In the genomic region with DNA sequence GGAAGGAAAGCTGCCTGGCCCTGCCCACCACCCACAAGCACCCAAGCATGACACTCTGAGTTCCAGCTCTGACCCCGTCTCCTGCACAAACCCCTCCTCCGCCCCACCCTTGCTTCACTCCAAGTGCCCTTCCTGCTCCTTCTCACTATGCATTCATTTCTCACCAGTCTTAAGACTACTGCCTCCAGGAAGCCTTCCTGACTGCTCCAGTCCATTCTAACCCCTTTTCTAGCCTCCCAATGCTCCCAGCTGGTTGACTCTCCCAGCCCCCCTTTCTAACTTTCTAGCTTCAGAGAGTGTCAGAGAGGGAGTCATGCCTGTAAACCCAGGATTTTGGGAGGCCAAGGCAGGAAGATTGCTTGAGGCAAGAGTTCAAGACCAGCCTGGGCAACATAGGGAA, we compare ENCODE assay signal across 28 cellular contexts.
"Had no signal": no experiment of that assay in that cellular context is flagged by ENCODE, and none has a peak within 500 bp of the region (broad histone marks: within the 10 kb centered on the region; RNA-seq: fewer than 3 reads in every experiment).

No MANE protein-coding gene starts in this region.

- H3K4me3 ChIP-seq: ovary, psoas muscle, right lobe of liver, sigmoid colon, stomach, thoracic aorta, thyroid gland, tibial nerve, upper lobe of left lung, vagina had no signal

- H3K79me2 ChIP-seq: parathyroid adenoma had no signal

- H3K36me3 ChIP-seq: ovary, right lobe of liver, sigmoid colon, stomach, thoracic aorta, thyroid gland, tibial nerve, upper lobe of left lung, vagina had no signal

- H3K9me3 Mint-ChIP-seq: naive B cell; naive thymus-derived CD8-positive, alpha-beta T cell; natural killer cell treated with Interleukin-12 subunit alpha and Interleukin-12 subunit beta and Interleukin-15 and Interleukin-18, amount 100 ng/mL, for 72 hours; nephron progenitor cell; neural crest cell; stimulated activated naive B cell treated with anti-CD40 and anti-IgM and Interleukin-4, amounts not matched to agents 10 μg/mL and 1 μg/mL and 100 μg/mL, for 72 hours; stimulated activated naive CD8-positive, alpha-beta T cell treated with anti-CD3 and anti-CD28 coated beads, Interleukin-15, Interleukin-2, amounts not matched to agents 100 ng/mL and 50 ng/mL, for 24 hours had no signal

- H3K4me3 Mint-ChIP-seq: naive B cell; naive thymus-derived CD8-positive, alpha-beta T cell; natural killer cell treated with Interleukin-12 subunit alpha and Interleukin-12 subunit beta and Interleukin-15 and Interleukin-18, amount 100 ng/mL, for 72 hours; nephron progenitor cell; neural crest cell; stimulated activated naive B cell treated with anti-CD40 and anti-IgM and Interleukin-4, amounts not matched to agents 10 μg/mL and 1 μg/mL and 100 μg/mL, for 72 hours; stimulated activated naive CD8-positive, alpha-beta T cell treated with anti-CD3 and anti-CD28 coated beads, Interleukin-15, Interleukin-2, amounts not matched to agents 100 ng/mL and 50 ng/mL, for 24 hours had no signal

- H3K36me3 Mint-ChIP-seq: naive B cell; naive thymus-derived CD8-positive, alpha-beta T cell; natural killer cell treated with Interleukin-12 subunit alpha and Interleukin-12 subunit beta and Interleukin-15 and Interleukin-18, amount 100 ng/mL, for 72 hours; stimulated activated naive B cell treated with anti-CD40 and anti-IgM and Interleukin-4, amounts not matched to agents 10 μg/mL and 1 μg/mL and 100 μg/mL, for 72 hours had no signal

- H3K4me1 ChIP-seq: psoas muscle, right lobe of liver, sigmoid colon, thyroid gland, tibial nerve had no signal

- H3K27ac ChIP-seq: ovary, parathyroid adenoma, psoas muscle, right lobe of liver, sigmoid colon, thoracic aorta, thyroid gland, tibial nerve, upper lobe of left lung, vagina had no signal

- DNase-seq: naive B cell; naive thymus-derived CD8-positive, alpha-beta T cell; nephron progenitor cell; ovary; psoas muscle; right cardiac atrium; right lobe of liver; sigmoid colon; small intestine; stimulated activated CD4-positive, alpha-beta T cell treated with anti-CD3 and anti-CD28 coated beads, Interleukin-15, amount 100 ng/mL, for 24 hours; stimulated activated CD4-positive, alpha-beta T cell treated with anti-CD3 and anti-CD28 coated beads, Interleukin-2, amount 100 ng/mL, for 24 hours; stimulated activated CD4-positive, alpha-beta T cell treated with anti-CD3 and anti-CD28 coated beads, Interleukin-2, amount 100 ng/mL, for 48 hours; stimulated activated CD4-positive, alpha-beta T cell treated with anti-CD3 and anti-CD28 coated beads, Interleukin-4, amount 100 ng/mL, for 4 hours; stimulated activated CD8-positive, alpha-beta memory T cell treated with anti-CD3 and anti-CD28 coated beads, Interleukin-4, amount 100 ng/mL, for 48 hours; stimulated activated naive B cell treated with anti-CD40 and anti-IgM and Interleukin-4, amounts not matched to agents 10 μg/mL and 1 μg/mL and 100 μg/mL, for 72 hours; stimulated activated naive CD4-positive, alpha-beta T cell treated with Interleukin-2 at 50 U/mL for 16 hours; stomach; thyroid gland; upper lobe of left lung had no signal

- ATAC-seq: naive thymus-derived CD8-positive, alpha-beta T cell; psoas muscle; right cardiac atrium; right lobe of liver; stimulated activated naive B cell treated with anti-CD40 and anti-IgM and Interleukin-4, amounts not matched to agents 10 μg/mL and 1 μg/mL and 100 μg/mL, for 72 hours had no signal

- H3K27ac Mint-ChIP-seq: natural killer cell treated with Interleukin-12 subunit alpha and Interleukin-12 subunit beta and Interleukin-15 and Interleukin-18, amount 100 ng/mL, for 72 hours; nephron progenitor cell; progenitor cell of endocrine pancreas; stimulated activated naive B cell treated with anti-CD40 and anti-IgM and Interleukin-4, amounts not matched to agents 10 μg/mL and 1 μg/mL and 100 μg/mL, for 72 hours; stimulated activated naive CD8-positive, alpha-beta T cell treated with anti-CD3 and anti-CD28 coated beads, Interleukin-15, Interleukin-2, amounts not matched to agents 100 ng/mL and 50 ng/mL, for 24 hours had no signal

- H3K9ac ChIP-seq: parathyroid adenoma had no signal

- H3K27me3 ChIP-seq: ovary, right lobe of liver, thyroid gland, upper lobe of left lung, vagina had no signal

- H3K9me3 ChIP-seq: ovary, psoas muscle, right lobe of liver, sigmoid colon, stomach, thoracic aorta, thyroid gland, tibial nerve, upper lobe of left lung, vagina had no signal

- H3K4me1 Mint-ChIP-seq: neural crest cell had no signal

- FAIRE-seq: small intestine, urothelium cell line had no signal
